16 cellular contexts compared by ENCODE assay signal in the genomic region with DNA sequence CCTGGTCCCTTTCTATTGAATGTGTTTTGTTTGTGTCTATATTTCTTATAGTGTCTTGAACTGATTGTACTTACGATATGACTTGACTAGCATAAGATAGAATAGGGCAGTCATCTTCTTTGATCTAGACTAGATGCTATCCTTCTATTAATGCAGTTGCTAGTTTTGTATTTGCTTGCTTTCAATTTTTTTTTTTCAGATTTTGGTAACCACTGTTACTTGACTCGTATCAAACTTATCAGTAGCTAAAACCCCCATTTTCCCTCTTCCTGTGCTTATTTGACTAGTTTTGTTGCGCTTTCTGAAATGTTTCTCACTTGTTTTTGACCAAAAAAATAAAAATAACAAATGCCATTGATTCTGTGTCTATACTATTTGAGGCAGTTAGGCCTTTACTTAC.
DNase-seq lines count a peak whose midpoint lies in the region; ATAC-seq lines count a peak whose summit lies in the region.
"Had no signal": no experiment of that assay in that cellular context is flagged by ENCODE, and none has a peak within 500 bp of the region (broad histone marks: within the 10 kb centered on the region; RNA-seq: fewer than 3 reads in every experiment).

No MANE protein-coding gene starts in this region.

- H3K36me3 Mint-ChIP-seq in activated CD4-positive, alpha-beta T cell treated with anti-CD3 and anti-CD28 coated beads, Interleukin-2, amount 10 ng/mL, durations not matched to agents 24 days and 14 days (ENCODE audit: low read depth), result peaks cover 16% of the 10 kb centered on the region
- peaks cover 46% of the 10 kb centered on the region for H3K36me3 Mint-ChIP-seq in activated naive CD4-positive, alpha-beta T cell treated with anti-CD3 and anti-CD28 coated beads, Interleukin-2, amount 10 ng/mL, durations not matched to agents 7 days and 5 days
- peaks cover 2 to 6% of the 10 kb centered on the region in 2 donors for H3K36me3 Mint-ChIP-seq in activated naive CD4-positive, alpha-beta T cell treated with anti-CD3 and anti-CD28 coated beads, Interleukin-2, amount 50 U/mL, for 72 hours
- peaks cover 18% of the 10 kb centered on the region for H3K36me3 Mint-ChIP-seq in activated T-helper 1 cell treated with anti-CD3 and anti-CD28 coated beads, Interleukin-12 subunit alpha, Interleukin-12 subunit beta, Interleukin-2, Interleukin-4 antibody, amounts not matched to agents 30 ng/mL and 10 ng/mL and 1 ng/mL, durations not matched to agents 14 hours and 24 hours and 36 hours (ENCODE audit: low read depth)

- H3K9me3 Mint-ChIP-seq in activated CD4-positive, alpha-beta T cell treated with anti-CD3 and anti-CD28 coated beads, Interleukin-2, amount 10 ng/mL, durations not matched to agents 24 days and 14 days, result peaks cover 25% of the 10 kb centered on the region
- peaks cover 10% of the 10 kb centered on the region for H3K9me3 Mint-ChIP-seq in activated naive CD4-positive, alpha-beta T cell treated with anti-CD3 and anti-CD28 coated beads, Interleukin-2, amount 10 ng/mL, durations not matched to agents 7 days and 5 days
- no peaks in the 10 kb centered on the region for H3K9me3 Mint-ChIP-seq in activated naive CD4-positive, alpha-beta T cell treated with anti-CD3 and anti-CD28 coated beads, Interleukin-2, amount 50 U/mL, for 72 hours
- H3K9me3 Mint-ChIP-seq in activated T-helper 1 cell treated with anti-CD3 and anti-CD28 coated beads, Interleukin-12 subunit alpha, Interleukin-12 subunit beta, Interleukin-2, Interleukin-4 antibody, amounts not matched to agents 30 ng/mL and 10 ng/mL and 1 ng/mL, durations not matched to agents 14 hours and 24 hours and 36 hours, result peaks cover 4% of the 10 kb centered on the region

- no peaks in the 10 kb centered on the region for H3K27me3 ChIP-seq in subcutaneous abdominal adipose tissue (ENCODE audit: control insufficient read depth in 5 of 5, insufficient read depth in 4 of 5, low read length in 5 of 5)
- H3K27me3 ChIP-seq: BLaER1 had no signal

- H3K4me1 Mint-ChIP-seq in activated CD4-positive, alpha-beta T cell treated with anti-CD3 and anti-CD28 coated beads, Interleukin-2, amount 10 ng/mL, durations not matched to agents 24 days and 14 days, result peaks cover 57% of the 10 kb centered on the region
- H3K4me1 Mint-ChIP-seq in activated naive CD4-positive, alpha-beta T cell treated with anti-CD3 and anti-CD28 coated beads, Interleukin-2, amount 10 ng/mL, durations not matched to agents 7 days and 5 days, result peaks cover 82% of the 10 kb centered on the region
- H3K4me1 Mint-ChIP-seq in activated T-helper 1 cell treated with anti-CD3 and anti-CD28 coated beads, Interleukin-12 subunit alpha, Interleukin-12 subunit beta, Interleukin-2, Interleukin-4 antibody, amounts not matched to agents 30 ng/mL and 10 ng/mL and 1 ng/mL, durations not matched to agents 14 hours and 24 hours and 36 hours (ENCODE audit: low read depth), result peaks cover 67% of the 10 kb centered on the region

- H3K4me1 ChIP-seq in subcutaneous abdominal adipose tissue (ENCODE audit: control insufficient read depth in 5 of 5, insufficient read depth in 5 of 5, low read length in 5 of 5), result peaks cover 3 to 32% (median 18%) of the 10 kb centered on the region in 5 donors
- H3K4me1 ChIP-seq: Caco-2 had no signal

- no peaks in the 10 kb centered on the region for H3K9me3 ChIP-seq in subcutaneous abdominal adipose tissue (ENCODE audit: control insufficient read depth in 5 of 5, low read length in 5 of 5)
- H3K9me3 ChIP-seq: BLaER1, Caco-2 had no signal

- no peaks in the 10 kb centered on the region for H3K36me3 ChIP-seq in subcutaneous abdominal adipose tissue (ENCODE audit: control insufficient read depth in 5 of 5, insufficient read depth in 5 of 5, low read length in 5 of 5)
- H3K36me3 ChIP-seq: BLaER1 had no signal

- no peak for DNase-seq in activated CD4-positive, alpha-beta T cell treated with anti-CD3 and anti-CD28 coated beads, Interleukin-2, amount 10 ng/mL, durations not matched to agents 24 days and 14 days
- no peak for DNase-seq in activated CD4-positive, alpha-beta T cell treated with anti-CD3 and anti-CD28 coated beads, Interleukin-2, amount 50 U/mL, for 48 hours
- DNase-seq in activated naive CD4-positive, alpha-beta T cell treated with anti-CD3 and anti-CD28 coated beads, Interleukin-2, amount 10 ng/mL, durations not matched to agents 7 days and 5 days, result no peak
- DNase-seq in activated naive CD4-positive, alpha-beta T cell treated with anti-CD3 and anti-CD28 coated beads, Interleukin-2, amount 50 U/mL, for 72 hours (ENCODE audit: low spot score in 2 of 2), result no peak
- DNase-seq in activated T-helper 1 cell treated with anti-CD3 and anti-CD28 coated beads, Interleukin-12 subunit alpha, Interleukin-12 subunit beta, Interleukin-2, Interleukin-4 antibody, amounts not matched to agents 30 ng/mL and 10 ng/mL and 1 ng/mL, durations not matched to agents 14 hours and 24 hours and 36 hours (ENCODE audit: low spot score), result no peak
- no peak for DNase-seq in DMS114 treated with DMSO at 0.1 percent for 48 hours (lab: John Stamatoyannopoulos, UW; ENCODE audit: unreplicated experiment)
- DNase-seq: 8988T; AML-193; Caco-2; CD8-positive, alpha-beta memory T cell; DMS53; GF-D8 had no signal

- peak overlapping the region; percentile 91 for H3K27ac ChIP-seq in subcutaneous abdominal adipose tissue (ENCODE audit: low read depth, low read length)
- H3K27ac ChIP-seq: BLaER1 had no signal

- H3K27ac Mint-ChIP-seq in activated CD4-positive, alpha-beta T cell treated with anti-CD3 and anti-CD28 coated beads, Interleukin-2, amount 10 ng/mL, durations not matched to agents 24 days and 14 days, result peak overlapping the region; percentile 43
- peak overlapping the region; percentile 62 for H3K27ac Mint-ChIP-seq in activated naive CD4-positive, alpha-beta T cell treated with anti-CD3 and anti-CD28 coated beads, Interleukin-2, amount 10 ng/mL, durations not matched to agents 7 days and 5 days
- no peak overlapping the region for H3K27ac Mint-ChIP-seq in activated naive CD4-positive, alpha-beta T cell treated with anti-CD3 and anti-CD28 coated beads, Interleukin-2, amount 50 U/mL, for 72 hours
- peak overlapping the region; percentile 35 for H3K27ac Mint-ChIP-seq in activated T-helper 1 cell treated with anti-CD3 and anti-CD28 coated beads, Interleukin-12 subunit alpha, Interleukin-12 subunit beta, Interleukin-2, Interleukin-4 antibody, amounts not matched to agents 30 ng/mL and 10 ng/mL and 1 ng/mL, durations not matched to agents 14 hours and 24 hours and 36 hours

- H3K9ac ChIP-seq in subcutaneous abdominal adipose tissue (ENCODE audit: low read length in 5 of 5), result no peak overlapping the region
- H3K9ac ChIP-seq: BLaER1 had no signal

- intact Hi-C loops in activated CD4-positive, alpha-beta T cell treated with anti-CD3 and anti-CD28 coated beads, Interleukin-2, amount 10 ng/mL, durations not matched to agents 24 days and 14 days (cut with micrococcal nuclease), result no loop called here
- intact Hi-C loops in activated T-helper 1 cell treated with anti-CD3 and anti-CD28 coated beads, Interleukin-12 subunit alpha, Interleukin-12 subunit beta, Interleukin-2, Interleukin-4 antibody, amounts not matched to agents 30 ng/mL and 10 ng/mL and 1 ng/mL, durations not matched to agents 14 hours and 24 hours and 36 hours (cut with micrococcal nuclease), result loop anchor here (2.0 to 10.0 kb wide), 4 partner anchors 36 to 1523 kb away; a partner anchor contains a TSS

- peaks cover 35% of the 10 kb centered on the region for H3K27me3 Mint-ChIP-seq in activated CD4-positive, alpha-beta T cell treated with anti-CD3 and anti-CD28 coated beads, Interleukin-2, amount 10 ng/mL, durations not matched to agents 24 days and 14 days
- peaks cover 10% of the 10 kb centered on the region for H3K27me3 Mint-ChIP-seq in activated naive CD4-positive, alpha-beta T cell treated with anti-CD3 and anti-CD28 coated beads, Interleukin-2, amount 10 ng/mL, durations not matched to agents 7 days and 5 days
- H3K27me3 Mint-ChIP-seq in activated T-helper 1 cell treated with anti-CD3 and anti-CD28 coated beads, Interleukin-12 subunit alpha, Interleukin-12 subunit beta, Interleukin-2, Interleukin-4 antibody, amounts not matched to agents 30 ng/mL and 10 ng/mL and 1 ng/mL, durations not matched to agents 14 hours and 24 hours and 36 hours (ENCODE audit: insufficient read depth), result peaks cover 6% of the 10 kb centered on the region

- H3K4me3 Mint-ChIP-seq in activated CD4-positive, alpha-beta T cell treated with anti-CD3 and anti-CD28 coated beads, Interleukin-2, amount 10 ng/mL, durations not matched to agents 24 days and 14 days, result no peak overlapping the region
- H3K4me3 Mint-ChIP-seq in activated naive CD4-positive, alpha-beta T cell treated with anti-CD3 and anti-CD28 coated beads, Interleukin-2, amount 10 ng/mL, durations not matched to agents 7 days and 5 days, result no peak overlapping the region
- H3K4me3 Mint-ChIP-seq in activated T-helper 1 cell treated with anti-CD3 and anti-CD28 coated beads, Interleukin-12 subunit alpha, Interleukin-12 subunit beta, Interleukin-2, Interleukin-4 antibody, amounts not matched to agents 30 ng/mL and 10 ng/mL and 1 ng/mL, durations not matched to agents 14 hours and 24 hours and 36 hours, result no peak overlapping the region

- H3K4me3 ChIP-seq in subcutaneous abdominal adipose tissue (ENCODE audit: low read depth in 1 of 5, low read length in 5 of 5), result no peak overlapping the region
- H3K4me3 ChIP-seq: BLaER1 had no signal

- ATAC-seq in activated naive CD4-positive, alpha-beta T cell treated with anti-CD3 and anti-CD28 coated beads, Interleukin-2, amount 50 U/mL, for 72 hours, result no peak
- ATAC-seq in HG02938 (IDR thresholded peaks at IDR 0.05; ENCODE audit: unreplicated experiment), result no peak
- ATAC-seq: HCT116 had no signal

- CTCF ChIA-PET in activated naive CD4-positive, alpha-beta T cell treated with anti-CD3 and anti-CD28 coated beads, Interleukin-2, amount 10 ng/mL, durations not matched to agents 7 days and 5 days (lab: Charles Lee), result no interaction called here

Comparison
In these comparisons a context has a peak if more than half of its experiments do, and no peak if none do; other contexts are left out.
1. H3K27ac Mint-ChIP-seq: peak in activated CD4-positive, alpha-beta T cell treated with anti-CD3 and anti-CD28 coated beads, Interleukin-2, amount 10 ng/mL, durations not matched to agents 24 days and 14 days (single experiment), activated naive CD4-positive, alpha-beta T cell treated with anti-CD3 and anti-CD28 coated beads, Interleukin-2, amount 10 ng/mL, durations not matched to agents 7 days and 5 days (single experiment) and activated T-helper 1 cell treated with anti-CD3 and anti-CD28 coated beads, Interleukin-12 subunit alpha, Interleukin-12 subunit beta, Interleukin-2, Interleukin-4 antibody, amounts not matched to agents 30 ng/mL and 10 ng/mL and 1 ng/mL, durations not matched to agents 14 hours and 24 hours and 36 hours (single experiment); none in activated naive CD4-positive, alpha-beta T cell treated with anti-CD3 and anti-CD28 coated beads, Interleukin-2, amount 50 U/mL, for 72 hours (0 of 2).